In genomic region chr10:75611081-75611971, GRCh38 we compare ENCODE assay signal across 9 cellular contexts.
DNase-seq lines count a peak whose midpoint lies in the region; ATAC-seq and TF ChIP-seq lines count a peak whose summit lies in the region.
"Had no signal": no experiment of that assay in that cellular context is flagged by ENCODE, and none has a peak within 500 bp of the region (broad histone marks: within the 10 kb centered on the region; RNA-seq: fewer than 3 reads in every experiment).

No MANE protein-coding gene starts in this region.

- H3K79me2 ChIP-seq in neural progenitor cell (ENCODE audit: low read depth), result no peaks in the 10 kb centered on the region

- peak overlapping the region; percentile 6 for H3K4me2 ChIP-seq in neural progenitor cell

- TF ChIP-seq POLR2A in tibial nerve (IDR thresholded peaks at IDR 0.05), result no peak
- no peak for TF ChIP-seq POLR2A in prostate gland (IDR thresholded peaks at IDR 0.05)

- H3K4me3 Mint-ChIP-seq in neural progenitor cell, result peak overlapping the region; percentile 22

- no peak overlapping the region for H3K27ac Mint-ChIP-seq in neural progenitor cell

- H3F3A ChIP-seq in neural progenitor cell (ENCODE audit: low read depth), result no peaks in the 10 kb centered on the region

- TF ChIP-seq CTCF in neural progenitor cell (IDR thresholded peaks at IDR 0.05), result no peak
- no peak for TF ChIP-seq CTCF in tibial nerve (IDR thresholded peaks at IDR 0.05)
- TF ChIP-seq CTCF in prostate gland (IDR thresholded peaks at IDR 0.05), result no peak

- ATAC-seq in GM18873 (IDR thresholded peaks at IDR 0.05; ENCODE audit: low FRiP score, unreplicated experiment) (peak; percentile 41), HG02884 (IDR thresholded peaks at IDR 0.05; ENCODE audit: unreplicated experiment) (peak; percentile 37)

- H3K36me3 Mint-ChIP-seq in neural progenitor cell, result no peaks in the 10 kb centered on the region

- H3K4me1 Mint-ChIP-seq in neural progenitor cell, result peaks cover 24% of the 10 kb centered on the region

- no peaks in the 10 kb centered on the region for H4K20me1 ChIP-seq in neural progenitor cell (ENCODE audit: low read depth)

- H2AFZ ChIP-seq in neural progenitor cell (replicated peaks), result peak overlapping the region; percentile 53

- H3K27me3 ChIP-seq in neural progenitor cell, result no peaks in the 10 kb centered on the region
- H3K27me3 ChIP-seq in tibial nerve, result no peaks in the 10 kb centered on the region
- H3K27me3 ChIP-seq in prostate gland (replicated peaks; ENCODE audit: insufficient read depth), result no peaks in the 10 kb centered on the region

- H3K36me3 ChIP-seq in neural progenitor cell, result no peaks in the 10 kb centered on the region
- H3K36me3 ChIP-seq in tibial nerve, result no peaks in the 10 kb centered on the region
- no peaks in the 10 kb centered on the region for H3K36me3 ChIP-seq in prostate gland

- H3K9me3 Mint-ChIP-seq in neural progenitor cell, result no peaks in the 10 kb centered on the region

- 75 to 80% methylated on average over 7 of the region's 7 CpGs for WGBS in tibial nerve, 2 donors
- WGBS in prostate gland, result 92% methylated on average over 7 of the region's 7 CpGs

- no peak overlapping the region for H3K27ac ChIP-seq in neural progenitor cell
- H3K27ac ChIP-seq in tibial nerve, result peak overlapping the region in 2 of 4 donors; percentile 44 to 66
- no peak overlapping the region for H3K27ac ChIP-seq in prostate gland

- no peak for TF ChIP-seq EP300 in tibial nerve (IDR thresholded peaks at IDR 0.05)

- peaks cover 28% of the 10 kb centered on the region for H3K4me1 ChIP-seq in neural progenitor cell
- peaks cover 0 to 30% (median 21%) of the 10 kb centered on the region in 4 donors for H3K4me1 ChIP-seq in tibial nerve
- H3K4me1 ChIP-seq in prostate gland (replicated peaks), result no peaks in the 10 kb centered on the region

- H3K9ac ChIP-seq in neural progenitor cell, result no peak overlapping the region

- DNase-seq in SIG-M5 (lab: John Stamatoyannopoulos, UW) (peak; percentile 36), neural progenitor cell (ENCODE audit: low spot score) (no peak), tibial nerve (ENCODE audit: low spot score in 2 of 2) (no peak), OCI-M2 (lab: John Stamatoyannopoulos, UW; ENCODE audit: unreplicated experiment) (no peak), prostate gland (ENCODE audit: low spot score) (no peak), NCI-H774 (lab: John Stamatoyannopoulos, UW) (no peak)
- DNase-seq: NCI-H446 had no signal

- no peak overlapping the region for H3K4me3 ChIP-seq in neural progenitor cell
- no peak overlapping the region for H3K4me3 ChIP-seq in tibial nerve
- no peak overlapping the region for H3K4me3 ChIP-seq in prostate gland

- H3K27me3 Mint-ChIP-seq in neural progenitor cell (ENCODE audit: insufficient read depth, low read depth), result peaks cover 3% of the 10 kb centered on the region

- no peaks in the 10 kb centered on the region for H3K9me3 ChIP-seq in neural progenitor cell (ENCODE audit: low read depth)
- no peaks in the 10 kb centered on the region for H3K9me3 ChIP-seq in tibial nerve
- H3K9me3 ChIP-seq in prostate gland, result no peaks in the 10 kb centered on the region

- intact Hi-C loops in prostate gland (cut with DNase I), result no loop called here
